ENCODE assay signal across 8 cellular contexts in the genomic region with DNA sequence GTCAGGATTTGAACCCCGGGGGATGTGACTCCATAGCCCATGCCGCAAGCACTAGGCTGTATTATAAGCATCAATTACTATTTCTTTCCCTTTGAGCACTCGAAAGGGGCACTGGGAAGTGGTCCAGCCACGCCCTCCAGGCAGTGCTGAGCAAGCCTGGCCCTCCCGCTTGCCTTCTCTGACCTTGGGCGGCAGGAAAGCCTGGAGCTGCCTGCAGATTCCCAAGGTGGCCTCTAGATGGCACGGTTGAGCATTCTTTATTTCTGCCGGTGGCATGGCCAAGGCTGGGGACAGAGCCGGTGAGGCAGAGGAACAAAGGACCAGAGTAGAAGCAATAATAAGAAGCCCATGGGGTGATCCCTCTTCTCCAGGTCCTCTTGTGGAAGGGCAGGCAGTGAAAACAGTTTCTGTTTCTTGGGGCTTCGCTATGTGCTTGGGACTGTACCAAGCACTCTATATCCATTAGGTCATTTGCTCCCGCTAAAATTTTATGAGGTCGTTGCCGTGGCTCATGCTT. TPM values are rescaled to one million over a fixed set of nuclear protein-coding genes. Genes with fewer than 3 reads are reported as not detected.
A peak's percentile ranks its signal among the peaks of the same experiment; 100 is the strongest.
DNase-seq lines count a peak whose midpoint lies in the region; ATAC-seq lines count a peak whose summit lies in the region.

No MANE protein-coding gene starts in this region.

- ATAC-seq in HG03442 (IDR thresholded peaks at IDR 0.05; ENCODE audit: unreplicated experiment) (peak; percentile 59), HG03135 (IDR thresholded peaks at IDR 0.05; ENCODE audit: unreplicated experiment) (no peak)

- DNase-seq in Daoy (ENCODE audit: low read depth), result peak; percentile 68
- DNase-seq in NCI-H748 (lab: John Stamatoyannopoulos, UW; ENCODE audit: unreplicated experiment), result peak; percentile 71
- peak; percentile 35 to 40 for DNase-seq in activated CD4-positive, alpha-beta T cell treated with anti-CD3 and anti-CD28 coated beads, Interleukin-2, amount 50 U/mL, for 4 hours
- peak; percentile 28 for DNase-seq in effector CD8-positive, alpha-beta T cell (lab: John Stamatoyannopoulos, UW)
- DNase-seq in mucosa of gallbladder (ENCODE audit: low spot score), result peak; percentile 34
- DNase-seq in stimulated activated naive CD4-positive, alpha-beta T cell treated with Interleukin-2 at 50 U/mL for 16 hours (lab: John Stamatoyannopoulos, UW), result peak; percentile 31

RNA-seq across cellular contexts. Expression of gene ARHGAP40, which starts 32.0 kb away (rescaled TPM):
- total RNA-seq in Daoy (2014; rRNA removed; shearing (Covaris generic)), result not detected in 2 replicates
- total RNA-seq in mucosa of gallbladder, result not detected

RNA-seq across cellular contexts. Expression of gene ADIG, which starts 52.6 kb away (rescaled TPM):
- not detected in 2 replicates for total RNA-seq in Daoy (2014; rRNA removed; shearing (Covaris generic))
- not detected for total RNA-seq in mucosa of gallbladder
